1 cellular context compared by ENCODE assay signal in genomic region chr11:62548545-62549335, GRCh38.
A peak's percentile ranks its signal among the peaks of the same experiment; 100 is the strongest.
TF ChIP-seq lines count a peak whose summit lies in the region.

No MANE protein-coding gene starts in this region.

TF ChIP-seq in HepG2, 621 proteins besides CTCF, POLR2A, EP300 and RAD21 (continued from another document and continues in another):
- TF ChIP-seq GRHL1 (CRISPR knock-in tag; conservative IDR thresholded peaks at IDR 0.05) (no peak), E2F1 (CRISPR knock-in tag; IDR thresholded peaks at IDR 0.05) (no peak), RBM39 (IDR thresholded peaks at IDR 0.05; ENCODE audit: low read depth, low read length, poor library complexity, severe bottlenecking) (no peak), CHCHD3 (CRISPR knock-in tag; IDR thresholded peaks at IDR 0.05) (no peak), ARNT (IDR thresholded peaks at IDR 0.05) (no peak), ZNF468 (CRISPR knock-in tag; IDR thresholded peaks at IDR 0.05) (no peak), MTA1 (CRISPR knock-in tag; IDR thresholded peaks at IDR 0.05; ENCODE audit: borderline replicate concordance) (peak; percentile 76), NCOA5 (CRISPR knock-in tag; IDR thresholded peaks at IDR 0.05) (no peak), ZNF18 (CRISPR knock-in tag; IDR thresholded peaks at IDR 0.05; ENCODE audit: insufficient replicate concordance) (no peak), IRF9 (CRISPR knock-in tag; IDR thresholded peaks at IDR 0.05; ENCODE audit: borderline replicate concordance) (peak; percentile 49; the same call in 1 of the 2 replicates), THYN1 (CRISPR knock-in tag; IDR thresholded peaks at IDR 0.05; ENCODE audit: borderline replicate concordance, low read depth) (no peak), ZNF691 (CRISPR knock-in tag; IDR thresholded peaks at IDR 0.05; ENCODE audit: borderline replicate concordance, low read depth) (no peak), TCF12 (IDR thresholded peaks at IDR 0.05) (no peak), TCF12 (CRISPR knock-in tag; IDR thresholded peaks at IDR 0.05) (no peak), MXD4 (CRISPR knock-in tag; IDR thresholded peaks at IDR 0.05) (no peak), SUZ12 (IDR thresholded peaks at IDR 0.05; ENCODE audit: low read depth, low read length) (no peak), HNRNPL (IDR thresholded peaks at IDR 0.05; ENCODE audit: low read depth, low read length) (no peak), ETV6 (CRISPR knock-in tag; conservative IDR thresholded peaks at IDR 0.05) (no peak), THAP11 (CRISPR knock-in tag; IDR thresholded peaks at IDR 0.05) (peak; percentile 42; the same call in 1 of the 2 replicates), ZNF136 (CRISPR knock-in tag; IDR thresholded peaks at IDR 0.05; ENCODE audit: low read depth) (no peak), TGIF2 (CRISPR knock-in tag; IDR thresholded peaks at IDR 0.05) (no peak), DPF2 (CRISPR knock-in tag; IDR thresholded peaks at IDR 0.05; ENCODE audit: borderline replicate concordance, low read depth) (peak; percentile 82), MEIS1 (CRISPR knock-in tag; IDR thresholded peaks at IDR 0.05; ENCODE audit: borderline replicate concordance) (no peak), SRY (CRISPR knock-in tag; IDR thresholded peaks at IDR 0.05) (no peak), ZNF296 (CRISPR knock-in tag; conservative IDR thresholded peaks at IDR 0.05) (peak; percentile 97), HNF1B (CRISPR knock-in tag; IDR thresholded peaks at IDR 0.05) (no peak), HINFP (CRISPR knock-in tag; IDR thresholded peaks at IDR 0.05; ENCODE audit: low read depth) (no peak), HIC2 (CRISPR knock-in tag; IDR thresholded peaks at IDR 0.05; ENCODE audit: low read depth) (no peak), GATA4 (IDR thresholded peaks at IDR 0.05; ENCODE audit: borderline replicate concordance, low read depth) (peak; percentile 61; the same call in 1 of the 2 replicates), RARG (CRISPR knock-in tag; IDR thresholded peaks at IDR 0.05; ENCODE audit: low read depth) (no peak), FLYWCH1 (CRISPR knock-in tag; IDR thresholded peaks at IDR 0.05) (no peak), ZNF451 (CRISPR knock-in tag; IDR thresholded peaks at IDR 0.05) (0 out of 2 replicates have a peak, but pooled peaks have one; percentile 24), RBFOX2 (IDR thresholded peaks at IDR 0.05; ENCODE audit: low read depth, low read length) (no peak), MYPOP (CRISPR knock-in tag; IDR thresholded peaks at IDR 0.05) (no peak; the same call in 1 of the 2 replicates), ZBTB10 (CRISPR knock-in tag; IDR thresholded peaks at IDR 0.05; ENCODE audit: borderline replicate concordance) (no peak), SNAPC4 (CRISPR knock-in tag; IDR thresholded peaks at IDR 0.05) (no peak), PAF1 (CRISPR knock-in tag; IDR thresholded peaks at IDR 0.05) (no peak), SIX1 (CRISPR knock-in tag; IDR thresholded peaks at IDR 0.05; ENCODE audit: borderline replicate concordance) (no peak), KDM5A (IDR thresholded peaks at IDR 0.05; ENCODE audit: borderline replicate concordance, low read length) (no peak)
